In genomic region chr2:41283079-41283765, GRCh38 we compare ENCODE assay signal across 20 cellular contexts.
DNase-seq lines count a peak whose midpoint lies in the region; ATAC-seq and TF ChIP-seq lines count a peak whose summit lies in the region.
"Had no signal": no experiment of that assay in that cellular context is flagged by ENCODE, and none has a peak within 500 bp of the region (broad histone marks: within the 10 kb centered on the region; RNA-seq: fewer than 3 reads in every experiment).

No MANE protein-coding gene starts in this region.

- no peaks in the 10 kb centered on the region for H3K9me3 ChIP-seq in H9 (ENCODE audit: control insufficient read depth, low read depth, low read length)
- H3K9me3 ChIP-seq: heart left ventricle, lower lobe of right lung, MG63, pancreas, upper lobe of left lung had no signal

- H3K4me3 Mint-ChIP-seq in H9, result no peak overlapping the region
- H3K4me3 Mint-ChIP-seq in mesothelial cell of epicardium, result no peak overlapping the region
- H3K4me3 Mint-ChIP-seq in T-helper 2 cell treated with Interferon-gamma antibody and Interleukin-4, amounts not matched to agents 5 μg/mL and 100 μg/mL, for 36 hours, result no peak overlapping the region
- H3K4me3 Mint-ChIP-seq: effector memory CD8-positive, alpha-beta T cell; naive B cell; stimulated activated naive CD8-positive, alpha-beta T cell treated with anti-CD3 and anti-CD28 coated beads, Interleukin-15, amount 100 ng/mL, for 72 hours had no signal

- H3K4me1 Mint-ChIP-seq in H9, result no peaks in the 10 kb centered on the region
- H3K4me1 Mint-ChIP-seq in mesothelial cell of epicardium, result peaks cover 13% of the 10 kb centered on the region
- H3K4me1 Mint-ChIP-seq in T-helper 2 cell treated with Interferon-gamma antibody and Interleukin-4, amounts not matched to agents 5 μg/mL and 100 μg/mL, for 36 hours (ENCODE audit: low read depth), result no peaks in the 10 kb centered on the region
- H3K4me1 Mint-ChIP-seq: naive B cell; stimulated activated naive CD8-positive, alpha-beta T cell treated with anti-CD3 and anti-CD28 coated beads, Interleukin-15, amount 100 ng/mL, for 72 hours had no signal

- no peaks in the 10 kb centered on the region for H4K20me1 ChIP-seq in H9 (ENCODE audit: control insufficient read depth, insufficient read depth, insufficient read length)

- H4K91ac ChIP-seq in H9 (ENCODE audit: insufficient read length, low read depth, low read length), result no peak overlapping the region

- ATAC-seq in GM18502 (IDR thresholded peaks at IDR 0.05; ENCODE audit: poor library complexity, unreplicated experiment), result no peak
- no peak for ATAC-seq in GM18511 (IDR thresholded peaks at IDR 0.05; ENCODE audit: unreplicated experiment)
- ATAC-seq: effector memory CD8-positive, alpha-beta T cell; heart left ventricle; lower lobe of right lung; pancreas; stimulated activated naive CD8-positive, alpha-beta T cell treated with anti-CD3 and anti-CD28 coated beads, Interleukin-15, amount 100 ng/mL, for 72 hours had no signal

- no peak for DNase-seq in H9
- peak; percentile 16 for DNase-seq in NCI-H146 treated with DMSO at 0.1 percent for 48 hours (lab: John Stamatoyannopoulos, UW; ENCODE audit: unreplicated experiment)
- DNase-seq in brain microvascular endothelial cell, result peak; percentile 72
- DNase-seq in mesothelial cell of epicardium (ENCODE audit: low spot score in 2 of 2, unreplicated experiment in 2 of 2), result no peak
- no peak for DNase-seq in T-helper 2 cell treated with Interferon-gamma antibody and Interleukin-4, amounts not matched to agents 5 μg/mL and 100 μg/mL, for 36 hours (ENCODE audit: low spot score)
- DNase-seq: activated CD4-positive, alpha-beta T cell treated with anti-CD3 and anti-CD28 coated beads, Interleukin-2, amount 50 U/mL, for 4 hours; effector memory CD8-positive, alpha-beta T cell; GM23248; heart left ventricle; lower lobe of right lung; MG63; naive B cell; NCI-H1694; pancreas; RPMI8226; stimulated activated CD4-positive, alpha-beta T cell treated with anti-CD3 and anti-CD28 coated beads, Interleukin-4, amount 100 ng/mL, for 1 hour; stimulated activated naive CD8-positive, alpha-beta T cell treated with anti-CD3 and anti-CD28 coated beads, Interleukin-15, amount 100 ng/mL, for 72 hours; upper lobe of left lung had no signal

- H3K9ac ChIP-seq in H9 (ENCODE audit: extremely low read depth, insufficient read length, low read length), result no peak overlapping the region
- H3K9ac ChIP-seq: GM23248 had no signal

- in situ Hi-C loops in brain microvascular endothelial cell (cut with HindIII; ENCODE audit: low pct_ligation_motif_present, low sequenced_read_pairs), result no loop called here

- H3K27me3 ChIP-seq in H9 (ENCODE audit: insufficient read depth, low read length) (no peaks in the 10 kb centered on the region), brain microvascular endothelial cell (replicated peaks) (no peaks in the 10 kb centered on the region)
- H3K27me3 ChIP-seq: heart left ventricle, MG63, pancreas, upper lobe of left lung had no signal

- no peak overlapping the region for H3K27ac ChIP-seq in H9 (ENCODE audit: insufficient read length, low read depth, low read length)
- H3K27ac ChIP-seq in brain microvascular endothelial cell, result peak overlapping the region; percentile 43
- H3K27ac ChIP-seq: GM23248, heart left ventricle, lower lobe of right lung, pancreas, upper lobe of left lung had no signal

- H3T11ph ChIP-seq in H9 (ENCODE audit: low read length), result no peak overlapping the region

- H3K4ac ChIP-seq in H9 (ENCODE audit: low read depth, low read length), result no peak overlapping the region

- no peak overlapping the region for H2BK12ac ChIP-seq in H9 (ENCODE audit: insufficient read length, low read depth, low read length)

- H3K4me1 ChIP-seq in H9 (ENCODE audit: insufficient read depth, low read length), result no peaks in the 10 kb centered on the region
- H3K4me1 ChIP-seq: heart left ventricle, lower lobe of right lung, pancreas, upper lobe of left lung had no signal

- TF ChIP-seq CTCF in H9 (conservative IDR thresholded peaks at IDR 0.05) (peak; percentile 36; the same call in 2 of the 3 replicates), brain microvascular endothelial cell (IDR thresholded peaks at IDR 0.05; ENCODE audit: low read depth, low read length, missing control alignments) (peak; percentile 19), mesothelial cell of epicardium (IDR thresholded peaks at IDR 0.05; ENCODE audit: unreplicated experiment) (no peak)

- H2AFZ ChIP-seq in H9 (ENCODE audit: low read length), result no peak overlapping the region
- H2AFZ ChIP-seq: GM23248 had no signal

- no peak overlapping the region for H4K5ac ChIP-seq in H9 (ENCODE audit: insufficient read length, low read depth, low read length)

- peaks cover 0 to 2% of the 10 kb centered on the region in 2 experiments; a peak in 2 of 5 replicates for H3K9me3 Mint-ChIP-seq in H9
- peaks cover 16% of the 10 kb centered on the region for H3K9me3 Mint-ChIP-seq in mesothelial cell of epicardium
- no peaks in the 10 kb centered on the region for H3K9me3 Mint-ChIP-seq in T-helper 2 cell treated with Interferon-gamma antibody and Interleukin-4, amounts not matched to agents 5 μg/mL and 100 μg/mL, for 36 hours
- H3K9me3 Mint-ChIP-seq: effector memory CD8-positive, alpha-beta T cell had no signal

- H3K27me3 Mint-ChIP-seq in H9 (ENCODE audit: low read depth), result no peaks in the 10 kb centered on the region
- no peaks in the 10 kb centered on the region for H3K27me3 Mint-ChIP-seq in mesothelial cell of epicardium (ENCODE audit: low read depth)
- H3K27me3 Mint-ChIP-seq in T-helper 2 cell treated with Interferon-gamma antibody and Interleukin-4, amounts not matched to agents 5 μg/mL and 100 μg/mL, for 36 hours (ENCODE audit: low read depth), result no peaks in the 10 kb centered on the region
- H3K27me3 Mint-ChIP-seq: effector memory CD8-positive, alpha-beta T cell; naive B cell; stimulated activated naive CD8-positive, alpha-beta T cell treated with anti-CD3 and anti-CD28 coated beads, Interleukin-15, amount 100 ng/mL, for 72 hours had no signal

- no peak overlapping the region for H3K56ac ChIP-seq in H9 (ENCODE audit: insufficient read length, low read depth, low read length)

- no peaks in the 10 kb centered on the region for H3K36me3 ChIP-seq in brain microvascular endothelial cell (replicated peaks)
- H3K36me3 ChIP-seq: heart left ventricle, lower lobe of right lung, MG63, pancreas, upper lobe of left lung had no signal

- H3K4me2 ChIP-seq in H9 (ENCODE audit: insufficient read depth, insufficient read length, low read length), result no peak overlapping the region

- H3K18ac ChIP-seq in H9 (ENCODE audit: insufficient read length, low read depth, low read length), result no peak overlapping the region

- no CpG with 5 or more reads among the region's 4 CpGs for WGBS in H9 (ENCODE audit: extremely low coverage, insufficient read length, low lambda C conversion rate)

- H3K4me3 ChIP-seq in brain microvascular endothelial cell (ENCODE audit: low read depth, low read length), result no peak overlapping the region
- H3K4me3 ChIP-seq: GM23248, heart left ventricle, lower lobe of right lung, MG63, pancreas, upper lobe of left lung had no signal

- no peak overlapping the region for H2BK15ac ChIP-seq in H9 (ENCODE audit: low read depth, low read length)

- no peaks in the 10 kb centered on the region for H3K36me3 Mint-ChIP-seq in H9 (ENCODE audit: insufficient read depth in 1 of 3, low read depth in 3 of 3)
- H3K36me3 Mint-ChIP-seq in mesothelial cell of epicardium, result no peaks in the 10 kb centered on the region
- H3K36me3 Mint-ChIP-seq in T-helper 2 cell treated with Interferon-gamma antibody and Interleukin-4, amounts not matched to agents 5 μg/mL and 100 μg/mL, for 36 hours (ENCODE audit: low read depth), result no peaks in the 10 kb centered on the region
- H3K36me3 Mint-ChIP-seq: naive B cell had no signal

- H3K23ac ChIP-seq in H9 (ENCODE audit: insufficient read length, low read depth, low read length), result no peak overlapping the region

- H3K14ac ChIP-seq in H9 (ENCODE audit: insufficient read depth, low read length), result no peak overlapping the region

- H2BK120ac ChIP-seq in H9 (ENCODE audit: low read depth, low read length, poor library complexity, severe bottlenecking), result no peak overlapping the region

- H3K27ac Mint-ChIP-seq in H9 (no peak overlapping the region), mesothelial cell of epicardium (peak overlapping the region; percentile 82)
- no peak overlapping the region for H3K27ac Mint-ChIP-seq in T-helper 2 cell treated with Interferon-gamma antibody and Interleukin-4, amounts not matched to agents 5 μg/mL and 100 μg/mL, for 36 hours
- H3K27ac Mint-ChIP-seq: effector memory CD8-positive, alpha-beta T cell; naive B cell; stimulated activated naive CD8-positive, alpha-beta T cell treated with anti-CD3 and anti-CD28 coated beads, Interleukin-15, amount 100 ng/mL, for 72 hours had no signal

- no peak overlapping the region for H2AK5ac ChIP-seq in H9 (ENCODE audit: insufficient read length, low read length)

- no peaks in the 10 kb centered on the region for H3K23me2 ChIP-seq in H9 (ENCODE audit: insufficient read length, low read depth, low read length, poor library complexity, severe bottlenecking)

- H2BK20ac ChIP-seq in H9 (ENCODE audit: low read depth, low read length, poor library complexity, severe bottlenecking), result no peak overlapping the region

- no peak overlapping the region for H4K8ac ChIP-seq in H9 (replicated peaks; ENCODE audit: insufficient read length, low read depth, low read length)

- H3K79me1 ChIP-seq in H9 (ENCODE audit: insufficient read depth, low read depth, low read length, poor library complexity, severe bottlenecking), result no peaks in the 10 kb centered on the region

- no peaks in the 10 kb centered on the region for H3K79me2 ChIP-seq in H9 (ENCODE audit: insufficient read depth, low read length)

- H2BK5ac ChIP-seq in H9 (ENCODE audit: insufficient read length, low read length), result no peak overlapping the region

Comparison
In these comparisons a context has a peak if more than half of its experiments do, and no peak if none do; other contexts are left out.
1. DNase-seq: peak in NCI-H146 treated with DMSO at 0.1 percent for 48 hours (single experiment) and brain microvascular endothelial cell (single experiment); none in H9 (single experiment), mesothelial cell of epicardium (0 of 2) and T-helper 2 cell treated with Interferon-gamma antibody and Interleukin-4, amounts not matched to agents 5 μg/mL and 100 μg/mL, for 36 hours (single experiment).